ENCODE assay signal across 7 cellular contexts in the genomic region with DNA sequence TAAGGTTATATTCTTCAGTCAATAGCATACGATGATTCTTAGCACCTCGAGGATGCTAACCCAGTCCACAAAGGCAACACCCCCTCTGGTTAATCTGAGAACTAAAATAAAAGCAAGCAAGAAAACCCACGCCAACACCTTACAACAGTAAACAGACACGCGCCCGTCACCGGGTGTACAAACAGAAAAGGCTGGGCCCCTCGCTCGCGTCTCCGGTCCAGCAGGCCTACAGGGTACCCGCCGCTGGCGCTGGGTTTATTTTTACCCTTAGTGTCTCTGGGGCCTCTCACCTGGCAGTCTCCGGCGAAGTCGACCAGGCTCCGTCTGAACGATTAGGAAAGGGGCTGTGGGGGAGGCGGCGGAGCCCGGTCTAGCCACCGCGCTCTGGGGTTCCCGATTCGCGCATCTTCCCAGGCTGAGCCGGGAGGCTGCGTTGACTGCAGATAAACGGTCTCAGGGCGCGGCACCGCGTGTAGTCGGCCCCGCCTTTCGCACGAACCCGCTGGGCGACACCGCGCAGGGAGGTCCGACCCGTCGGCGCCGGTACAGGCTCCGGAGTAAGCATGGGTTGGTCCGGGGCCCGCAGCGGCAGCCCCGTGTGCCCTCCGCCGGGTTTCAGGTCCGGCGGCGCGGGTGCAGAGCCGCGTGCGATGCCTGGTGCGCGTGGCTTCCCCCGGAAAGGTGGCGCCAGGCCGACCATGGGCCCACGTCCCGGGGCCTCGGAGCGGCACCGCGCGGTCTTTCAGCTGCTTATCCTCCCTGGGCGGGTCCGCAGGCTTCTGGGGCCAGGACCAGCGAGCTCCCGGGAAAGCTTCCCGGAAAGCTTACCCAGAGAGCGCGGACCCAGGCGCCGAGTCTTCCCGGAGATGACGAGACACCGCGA.
DNase-seq lines count a peak whose midpoint lies in the region; ATAC-seq and TF ChIP-seq lines count a peak whose summit lies in the region.

A gene with protein sequence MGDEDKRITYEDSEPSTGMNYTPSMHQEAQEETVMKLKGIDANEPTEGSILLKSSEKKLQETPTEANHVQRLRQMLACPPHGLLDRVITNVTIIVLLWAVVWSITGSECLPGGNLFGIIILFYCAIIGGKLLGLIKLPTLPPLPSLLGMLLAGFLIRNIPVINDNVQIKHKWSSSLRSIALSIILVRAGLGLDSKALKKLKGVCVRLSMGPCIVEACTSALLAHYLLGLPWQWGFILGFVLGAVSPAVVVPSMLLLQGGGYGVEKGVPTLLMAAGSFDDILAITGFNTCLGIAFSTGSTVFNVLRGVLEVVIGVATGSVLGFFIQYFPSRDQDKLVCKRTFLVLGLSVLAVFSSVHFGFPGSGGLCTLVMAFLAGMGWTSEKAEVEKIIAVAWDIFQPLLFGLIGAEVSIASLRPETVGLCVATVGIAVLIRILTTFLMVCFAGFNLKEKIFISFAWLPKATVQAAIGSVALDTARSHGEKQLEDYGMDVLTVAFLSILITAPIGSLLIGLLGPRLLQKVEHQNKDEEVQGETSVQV (minus strand): TSS at position 868 of the 883 bp plus-strand sequence. CDS start 9,211 bp downstream, outside the sequence.

- peak; percentile 54 for ATAC-seq in GM18502 (IDR thresholded peaks at IDR 0.05; ENCODE audit: poor library complexity, unreplicated experiment)
- peak; percentile 57 for ATAC-seq in HG02571 (IDR thresholded peaks at IDR 0.05; ENCODE audit: unreplicated experiment)

- peak within 1 kb of the TSS; percentile 88 for H3K4me3 ChIP-seq in NB4 (ENCODE audit: low read depth, low read length)

- H3K27ac ChIP-seq in caudate nucleus (ENCODE audit: low read depth, low read length) = peak within 1 kb of the TSS; percentile 85

- no peak for TF ChIP-seq CTCF in NB4 (IDR thresholded peaks at IDR 0.05; ENCODE audit: low read depth, low read length)

- peak; percentile 9 for TF ChIP-seq POLR2A in NB4 (IDR thresholded peaks at IDR 0.05; ENCODE audit: extremely low read depth, insufficient read length)

- peak; percentile 74 for DNase-seq in NB4 (ENCODE audit: low read depth)
- DNase-seq in activated CD4-positive, CD25-positive, alpha-beta regulatory T cell (lab: John Stamatoyannopoulos, UW) = peak; percentile 43 to 61 (median 49)
- peak in 56 of 61 donors; percentile 5 to 86 (median 60) for DNase-seq in caudate nucleus (lab: John Stamatoyannopoulos, UW)
- peak; percentile 78 for DNase-seq in islet precursor cell
- DNase-seq in stimulated activated CD4-positive, alpha-beta T cell treated with anti-CD3 and anti-CD28 coated beads, Interleukin-12 subunit alpha, Interleukin-12 subunit beta, amount 100 ng/mL, for 4 hours = peak; percentile 60

Comparison
In these comparisons a context has a peak if more than half of its experiments do, and no peak if none do; other contexts are left out.
1. Peak in every context shown above with its lines: DNase-seq, ATAC-seq, H3K4me3 ChIP-seq and H3K27ac ChIP-seq.